In the genomic region with DNA sequence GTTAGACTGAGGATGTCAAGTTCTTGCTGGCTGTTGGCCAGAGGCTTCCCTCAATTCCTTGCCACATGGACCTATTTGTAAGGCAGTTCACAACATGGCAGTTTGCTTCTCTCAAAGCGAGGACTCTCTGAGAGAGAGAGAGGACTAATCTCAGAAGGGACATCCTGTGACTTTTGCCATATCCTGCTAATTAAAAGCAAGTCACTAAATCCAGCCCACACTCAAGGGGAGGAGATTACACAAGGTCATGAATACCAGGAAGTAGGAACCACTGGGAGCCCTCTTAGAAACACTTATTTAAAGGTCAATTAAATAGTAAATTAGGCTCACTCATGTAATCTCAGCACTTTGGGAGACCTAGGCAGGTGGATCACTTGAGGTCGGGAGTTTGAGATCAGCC, we compare ENCODE assay signal across 15 cellular contexts. TPM values are rescaled to one million over a fixed set of nuclear protein-coding genes. Genes with fewer than 3 reads are reported as not detected.
A peak's percentile ranks its signal among the peaks of the same experiment; 100 is the strongest.
DNase-seq lines count a peak whose midpoint lies in the region; ATAC-seq, FAIRE-seq and TF ChIP-seq lines count a peak whose summit lies in the region.
"Had no signal": no experiment of that assay in that cellular context is flagged by ENCODE, and none has a peak within 500 bp of the region (broad histone marks: within the 10 kb centered on the region; RNA-seq: fewer than 3 reads in every experiment).

No MANE protein-coding gene starts in this region.

- peak; percentile 72 for FAIRE-seq in astrocyte (lab: Jason Lieb, UNC)
- FAIRE-seq in pancreas (lab: Jason Lieb, UNC), result no peak

- H3K4me1 ChIP-seq in Loucy (ENCODE audit: insufficient read depth, low read length, poor library complexity, severe bottlenecking), result peaks cover 7% of the 10 kb centered on the region
- H3K4me1 ChIP-seq in astrocyte (ENCODE audit: insufficient read depth, low read length), result no peaks in the 10 kb centered on the region
- no peaks in the 10 kb centered on the region for H3K4me1 ChIP-seq in pancreas
- H3K4me1 ChIP-seq: adrenal gland had no signal

- intact Hi-C loops in pancreas (cut with DNase I), result no loop called here

- no peak overlapping the region for H3K4me3 ChIP-seq in Loucy (ENCODE audit: low read length, poor library complexity, severe bottlenecking)
- H3K4me3 ChIP-seq in astrocyte (ENCODE audit: insufficient read depth, low read depth, low read length), result no peak overlapping the region
- H3K4me3 ChIP-seq in pancreas, result no peak overlapping the region
- H3K4me3 ChIP-seq: adrenal gland, MG63 had no signal

- DNase-seq in NOMO-1 treated with DMSO at 0.1 percent for 48 hours (lab: John Stamatoyannopoulos, UW; ENCODE audit: unreplicated experiment), result peak; percentile 25
- no peak for DNase-seq in NOMO-1 treated with dmso at 0.1 percent for 144 hours (lab: John Stamatoyannopoulos, UW; ENCODE audit: unreplicated experiment)
- no peak for DNase-seq in astrocyte (ENCODE audit: low read depth)
- peak in 1 of 6 donors; percentile 11 for DNase-seq in pancreas
- DNase-seq in activated CD4-positive, alpha-beta T cell treated with anti-CD3 and anti-CD28 coated beads for 1 hour, result no peak
- no peak for DNase-seq in cerebellum (ENCODE audit: low spot score)
- DNase-seq in SIG-M5 (lab: John Stamatoyannopoulos, UW), result no peak
- DNase-seq: adrenal gland; foreskin fibroblast; MG63; NCI-H69; stimulated activated naive B cell treated with anti-CD40 and anti-IgM and Interleukin-4, amounts not matched to agents 10 μg/mL and 1 μg/mL and 100 μg/mL, for 72 hours had no signal

- H3K9me3 ChIP-seq in Loucy (ENCODE audit: insufficient read depth, low read depth, low read length) (no peaks in the 10 kb centered on the region), astrocyte (ENCODE audit: insufficient read depth, low read depth, low read length) (no peaks in the 10 kb centered on the region), pancreas (no peaks in the 10 kb centered on the region)
- H3K9me3 ChIP-seq: adrenal gland, MG63 had no signal

- H3K36me3 Mint-ChIP-seq in astrocyte (ENCODE audit: low read depth, unreplicated experiment), result no peaks in the 10 kb centered on the region
- H3K36me3 Mint-ChIP-seq: stimulated activated naive B cell treated with anti-CD40 and anti-IgM and Interleukin-4, amounts not matched to agents 10 μg/mL and 1 μg/mL and 100 μg/mL, for 72 hours had no signal

- no peaks in the 10 kb centered on the region for H3F3A ChIP-seq in Loucy (ENCODE audit: low read depth)

- H3K79me2 ChIP-seq in Loucy (ENCODE audit: insufficient read depth, low read length), result no peaks in the 10 kb centered on the region
- H3K79me2 ChIP-seq in astrocyte (ENCODE audit: insufficient read depth, low read length), result no peaks in the 10 kb centered on the region

- H3K36me3 ChIP-seq in Loucy (ENCODE audit: insufficient read depth, low read length) (no peaks in the 10 kb centered on the region), astrocyte (ENCODE audit: insufficient read depth, low read length) (no peaks in the 10 kb centered on the region), pancreas (no peaks in the 10 kb centered on the region)
- H3K36me3 ChIP-seq: adrenal gland, MG63 had no signal

- H3K9me2 ChIP-seq in Loucy (replicated peaks; ENCODE audit: low read depth, low read length), result no peaks in the 10 kb centered on the region

- peak; percentile 30 to 53 (median 38) for ATAC-seq in pancreas

- no peak overlapping the region for H3K4me3 Mint-ChIP-seq in astrocyte (ENCODE audit: unreplicated experiment)
- H3K4me3 Mint-ChIP-seq: stimulated activated naive B cell treated with anti-CD40 and anti-IgM and Interleukin-4, amounts not matched to agents 10 μg/mL and 1 μg/mL and 100 μg/mL, for 72 hours; T-helper 1 cell treated with Interleukin-12 subunit alpha and Interleukin-12 subunit beta and Interleukin-4 antibody, amounts not matched to agents 30 μg/mL and 1 μg/mL, for 36 hours had no signal

- no peak for TF ChIP-seq CTCF in Loucy (conservative IDR thresholded peaks at IDR 0.05; ENCODE audit: low read length)
- TF ChIP-seq CTCF in astrocyte (IDR thresholded peaks at IDR 0.05; ENCODE audit: insufficient read depth, low read depth, low read length), result no peak
- TF ChIP-seq CTCF in pancreas (IDR thresholded peaks at IDR 0.05), result no peak

- H3K9ac ChIP-seq in Loucy (ENCODE audit: low read depth, low read length, poor library complexity, severe bottlenecking) (no peak overlapping the region), astrocyte (ENCODE audit: low read length) (no peak overlapping the region)

- no peaks in the 10 kb centered on the region for H3K4me1 Mint-ChIP-seq in astrocyte (ENCODE audit: low read depth, unreplicated experiment)

- no peak overlapping the region for H3K27ac Mint-ChIP-seq in astrocyte (ENCODE audit: unreplicated experiment)
- H3K27ac Mint-ChIP-seq: T-helper 1 cell treated with Interleukin-12 subunit alpha and Interleukin-12 subunit beta and Interleukin-4 antibody, amounts not matched to agents 30 μg/mL and 1 μg/mL, for 36 hours had no signal

- H3K9me3 Mint-ChIP-seq in astrocyte (ENCODE audit: unreplicated experiment), result no peaks in the 10 kb centered on the region
- H3K9me3 Mint-ChIP-seq: stimulated activated naive B cell treated with anti-CD40 and anti-IgM and Interleukin-4, amounts not matched to agents 10 μg/mL and 1 μg/mL and 100 μg/mL, for 72 hours; T-helper 1 cell treated with Interleukin-12 subunit alpha and Interleukin-12 subunit beta and Interleukin-4 antibody, amounts not matched to agents 30 μg/mL and 1 μg/mL, for 36 hours had no signal

- H3K27me3 Mint-ChIP-seq in astrocyte (ENCODE audit: low read depth, unreplicated experiment), result peaks cover 2% of the 10 kb centered on the region
- H3K27me3 Mint-ChIP-seq: stimulated activated naive B cell treated with anti-CD40 and anti-IgM and Interleukin-4, amounts not matched to agents 10 μg/mL and 1 μg/mL and 100 μg/mL, for 72 hours had no signal

- H4K20me1 ChIP-seq in Loucy (ENCODE audit: insufficient read depth, low read length, poor library complexity, severe bottlenecking) (no peaks in the 10 kb centered on the region), astrocyte (ENCODE audit: insufficient read depth, low read length) (no peaks in the 10 kb centered on the region)

- H3K27ac ChIP-seq in astrocyte (ENCODE audit: low read depth, low read length), result no peak overlapping the region
- no peak overlapping the region for H3K27ac ChIP-seq in pancreas
- H3K27ac ChIP-seq: adrenal gland had no signal

- H3K27me3 ChIP-seq in Loucy (ENCODE audit: insufficient read depth, low read length, poor library complexity, severe bottlenecking), result no peaks in the 10 kb centered on the region
- H3K27me3 ChIP-seq in astrocyte (ENCODE audit: insufficient read depth, low read length), result no peaks in the 10 kb centered on the region
- no peaks in the 10 kb centered on the region for H3K27me3 ChIP-seq in pancreas
- H3K27me3 ChIP-seq: adrenal gland, MG63 had no signal

- 80 to 97% methylated on average over 2 of the region's 2 CpGs for WGBS in pancreas, 2 donors

- no peak overlapping the region for H3K4me2 ChIP-seq in Loucy (ENCODE audit: low read depth, low read length, poor library complexity, severe bottlenecking)
- H3K4me2 ChIP-seq in astrocyte (ENCODE audit: low read length), result no peak overlapping the region

- H2AFZ ChIP-seq in Loucy (ENCODE audit: low read length) (peak overlapping the region; percentile 83), astrocyte (ENCODE audit: low read depth, low read length) (no peak overlapping the region)

RNA-seq across cellular contexts. Expression of a gene that starts 38.2 kb away (rescaled TPM):
- total RNA-seq in astrocyte (not detected in 2 replicates), pancreas (not detected), cerebellum (not detected)
- not detected for polyA plus RNA-seq in pancreas
- total RNA-seq: adrenal gland, ureter had no signal
- polyA plus RNA-seq: adrenal gland had no signal
